18 cellular contexts compared by ENCODE assay signal in genomic region chr1:230930986-230931385, GRCh38.
"Had no signal": no experiment of that assay in that cellular context is flagged by ENCODE, and none has a peak within 500 bp of the region (broad histone marks: within the 10 kb centered on the region; RNA-seq: fewer than 3 reads in every experiment).

No MANE protein-coding gene starts in this region.

- H3K4me3 Mint-ChIP-seq: dendritic cell treated with granulocyte-macrophage colony-stimulating factor and Interleukin-4, amounts not matched to agents 40 ng/mL and 50 ng/mL, for 4 days; effector memory CD8-positive, alpha-beta T cell; natural killer cell; neural crest cell; stimulated activated naive B cell treated with anti-CD40 and anti-IgM and Interleukin-4, amounts not matched to agents 10 μg/mL and 1 μg/mL and 100 μg/mL, for 72 hours; stimulated activated naive CD8-positive, alpha-beta T cell treated with anti-CD3 and anti-CD28 coated beads, Interleukin-15, amount 100 ng/mL, for 72 hours had no signal

- H3K27me3 ChIP-seq: esophagus squamous epithelium, testis, tibial nerve had no signal

- ATAC-seq: effector memory CD8-positive, alpha-beta T cell; left lobe of liver; natural killer cell; sciatic nerve; stimulated activated naive B cell treated with anti-CD40 and anti-IgM and Interleukin-4, amounts not matched to agents 10 μg/mL and 1 μg/mL and 100 μg/mL, for 72 hours; stimulated activated naive CD8-positive, alpha-beta T cell treated with anti-CD3 and anti-CD28 coated beads, Interleukin-15, amount 100 ng/mL, for 72 hours had no signal

- H3K4me1 ChIP-seq: esophagus squamous epithelium, testis, tibial nerve had no signal

- H3K27ac Mint-ChIP-seq: dendritic cell treated with granulocyte-macrophage colony-stimulating factor and Interleukin-4, amounts not matched to agents 40 ng/mL and 50 ng/mL, for 4 days; effector memory CD8-positive, alpha-beta T cell; natural killer cell; stimulated activated naive B cell treated with anti-CD40 and anti-IgM and Interleukin-4, amounts not matched to agents 10 μg/mL and 1 μg/mL and 100 μg/mL, for 72 hours; stimulated activated naive CD8-positive, alpha-beta T cell treated with anti-CD3 and anti-CD28 coated beads, Interleukin-15, amount 100 ng/mL, for 72 hours had no signal

- H3K9me3 ChIP-seq: esophagus squamous epithelium, testis, tibial nerve had no signal

- FAIRE-seq: colon had no signal

- H3K27ac ChIP-seq: esophagus squamous epithelium, testis, tibial nerve had no signal

- H3K27me3 Mint-ChIP-seq: dendritic cell treated with granulocyte-macrophage colony-stimulating factor and Interleukin-4, amounts not matched to agents 40 ng/mL and 50 ng/mL, for 4 days; effector memory CD8-positive, alpha-beta T cell; stimulated activated naive B cell treated with anti-CD40 and anti-IgM and Interleukin-4, amounts not matched to agents 10 μg/mL and 1 μg/mL and 100 μg/mL, for 72 hours; stimulated activated naive CD8-positive, alpha-beta T cell treated with anti-CD3 and anti-CD28 coated beads, Interleukin-15, amount 100 ng/mL, for 72 hours had no signal

- DNase-seq: effector memory CD8-positive, alpha-beta T cell; esophagus squamous epithelium; foreskin fibroblast; hippocampal formation; kidney glomerular epithelial cell; natural killer cell; posterior cingulate gyrus; stimulated activated CD4-positive, alpha-beta T cell treated with anti-CD3 and anti-CD28 coated beads, Interleukin-2, amount 100 ng/mL, for 24 hours; stimulated activated CD4-positive, alpha-beta T cell treated with anti-CD3 and anti-CD28 coated beads, Interleukin-4, amount 100 ng/mL, for 4 hours; stimulated activated naive B cell treated with anti-CD40 and anti-IgM and Interleukin-4, amounts not matched to agents 10 μg/mL and 1 μg/mL and 100 μg/mL, for 72 hours; stimulated activated naive CD8-positive, alpha-beta T cell treated with anti-CD3 and anti-CD28 coated beads, Interleukin-15, amount 100 ng/mL, for 72 hours; testis had no signal

- H3K4me1 Mint-ChIP-seq: neural crest cell; stimulated activated naive CD8-positive, alpha-beta T cell treated with anti-CD3 and anti-CD28 coated beads, Interleukin-15, amount 100 ng/mL, for 72 hours had no signal

- H3K4me3 ChIP-seq: esophagus squamous epithelium, testis, tibial nerve had no signal

- H3K9me3 Mint-ChIP-seq: dendritic cell treated with granulocyte-macrophage colony-stimulating factor and Interleukin-4, amounts not matched to agents 40 ng/mL and 50 ng/mL, for 4 days; effector memory CD8-positive, alpha-beta T cell; natural killer cell; neural crest cell; stimulated activated naive B cell treated with anti-CD40 and anti-IgM and Interleukin-4, amounts not matched to agents 10 μg/mL and 1 μg/mL and 100 μg/mL, for 72 hours; stimulated activated naive CD8-positive, alpha-beta T cell treated with anti-CD3 and anti-CD28 coated beads, Interleukin-15, amount 100 ng/mL, for 72 hours had no signal
